Comparison of ENCODE assay signal across 16 cellular contexts in the genomic region with DNA sequence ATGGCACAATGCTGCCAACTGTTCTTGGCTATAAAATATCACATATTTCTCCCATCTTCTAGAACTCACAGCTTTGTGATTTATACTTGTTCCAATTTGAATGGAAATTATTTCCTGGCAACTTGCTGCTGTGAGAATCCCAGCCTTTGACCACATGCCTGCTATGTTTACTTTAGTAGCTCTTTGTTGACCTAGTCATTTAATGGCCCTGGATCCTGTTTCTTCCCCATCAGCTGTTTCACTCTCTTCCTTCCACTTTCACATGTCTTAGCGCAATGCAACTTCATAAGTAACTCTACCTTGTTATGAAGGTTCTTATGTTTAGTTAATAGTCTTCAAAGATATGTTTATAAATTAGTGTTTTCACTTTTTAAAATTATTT.
A peak's percentile ranks its signal among the peaks of the same experiment; 100 is the strongest.
DNase-seq lines count a peak whose midpoint lies in the region; FAIRE-seq and TF ChIP-seq lines count a peak whose summit lies in the region.
"Had no signal": no experiment of that assay in that cellular context is flagged by ENCODE, and none has a peak within 500 bp of the region (broad histone marks: within the 10 kb centered on the region; RNA-seq: fewer than 3 reads in every experiment).

No MANE protein-coding gene starts in this region.

- FAIRE-seq in RCC 7860 (lab: Jason Lieb, UNC) = no peak
- no peak for FAIRE-seq in HTR-8/SVneo (lab: Jason Lieb, UNC)

- peaks cover 2% of the 10 kb centered on the region for H3K36me3 Mint-ChIP-seq in osteocyte (ENCODE audit: unreplicated experiment)
- H3K36me3 Mint-ChIP-seq: activated CD8-positive, alpha-beta memory T cell treated with anti-CD3 and anti-CD28 coated beads, Interleukin-2, amount 10 ng/mL, durations not matched to agents 7 days and 5 days; brain had no signal

- H3K9me3 Mint-ChIP-seq in osteocyte (ENCODE audit: unreplicated experiment) = no peaks in the 10 kb centered on the region
- H3K9me3 Mint-ChIP-seq: brain had no signal

- DNase-seq in HS-27A (ENCODE audit: low read depth) (peak; percentile 1), NCI-H2081 treated with DMSO at 0.1 percent for 48 hours (lab: John Stamatoyannopoulos, UW) (peak; percentile 6), astrocyte of the hippocampus (ENCODE audit: low read depth, low spot score) (peak; percentile 28), osteocyte (ENCODE audit: extremely low spot score, unreplicated experiment) (no peak), NCI-H2107 treated with DMSO at 0.1 percent for 48 hours (lab: John Stamatoyannopoulos, UW; ENCODE audit: unreplicated experiment) (no peak), RCC 7860 (ENCODE audit: low spot score) (no peak), HTR-8/SVneo (ENCODE audit: insufficient read length, low spot score) (no peak)
- DNase-seq: activated CD8-positive, alpha-beta memory T cell treated with anti-CD3 and anti-CD28 coated beads, Interleukin-2, amount 10 ng/mL, durations not matched to agents 7 days and 5 days; activated naive CD4-positive, alpha-beta T cell treated with Interleukin-2 at 50 U/mL for 16 hours; EL; mammary epithelial cell; NCI-H187; SK-N-SH; stimulated activated CD4-positive, alpha-beta T cell treated with anti-CD3 and anti-CD28 coated beads, Interleukin-4, amount 100 ng/mL, for 1 hour; tibial artery had no signal

- peaks cover 56% of the 10 kb centered on the region for H3K4me1 Mint-ChIP-seq in osteocyte (ENCODE audit: unreplicated experiment)
- H3K4me1 Mint-ChIP-seq: activated CD8-positive, alpha-beta memory T cell treated with anti-CD3 and anti-CD28 coated beads, Interleukin-2, amount 10 ng/mL, durations not matched to agents 7 days and 5 days had no signal

- peak overlapping the region; percentile 78 for H3K27ac Mint-ChIP-seq in osteocyte (ENCODE audit: unreplicated experiment)
- H3K27ac Mint-ChIP-seq: activated CD8-positive, alpha-beta memory T cell treated with anti-CD3 and anti-CD28 coated beads, Interleukin-2, amount 10 ng/mL, durations not matched to agents 7 days and 5 days; brain had no signal

- no peak overlapping the region for H3K4me3 Mint-ChIP-seq in osteocyte (ENCODE audit: unreplicated experiment)
- H3K4me3 Mint-ChIP-seq: activated CD8-positive, alpha-beta memory T cell treated with anti-CD3 and anti-CD28 coated beads, Interleukin-2, amount 10 ng/mL, durations not matched to agents 7 days and 5 days; brain had no signal

- TF ChIP-seq CTCF in osteocyte (IDR thresholded peaks at IDR 0.05) = no peak

- H3K27me3 Mint-ChIP-seq in osteocyte (ENCODE audit: unreplicated experiment) = no peaks in the 10 kb centered on the region
- H3K27me3 Mint-ChIP-seq: activated CD8-positive, alpha-beta memory T cell treated with anti-CD3 and anti-CD28 coated beads, Interleukin-2, amount 10 ng/mL, durations not matched to agents 7 days and 5 days had no signal

Comparison
In these comparisons a context has a peak if more than half of its experiments do, and no peak if none do; other contexts are left out.
1. DNase-seq: peak in HS-27A (single experiment), NCI-H2081 treated with DMSO at 0.1 percent for 48 hours (single experiment) and astrocyte of the hippocampus (single experiment); none in osteocyte (single experiment), NCI-H2107 treated with DMSO at 0.1 percent for 48 hours (single experiment), RCC 7860 (single experiment) and HTR-8/SVneo (single experiment).